ENCODE assay signal across 23 cellular contexts in the genomic region with DNA sequence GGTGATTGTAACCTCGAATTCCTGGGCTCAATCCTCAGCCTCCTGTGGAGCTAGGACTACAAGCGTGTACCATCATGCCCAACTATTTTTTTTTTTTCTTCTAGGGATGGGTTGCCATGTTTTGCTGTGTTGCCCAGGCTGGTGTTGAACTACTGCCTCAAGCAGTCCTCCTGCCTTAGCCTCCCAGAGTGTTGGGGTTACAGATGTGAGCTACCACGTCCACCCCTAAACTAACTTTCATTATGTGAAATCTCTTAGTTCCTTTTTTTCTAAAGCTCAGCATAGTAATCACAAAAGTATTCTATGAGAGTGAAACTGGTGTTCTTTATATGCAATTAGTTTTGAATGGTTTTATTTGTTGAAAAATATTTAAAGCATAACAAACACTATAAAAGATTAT.
DNase-seq lines count a peak whose midpoint lies in the region; ATAC-seq and TF ChIP-seq lines count a peak whose summit lies in the region.
"Had no signal": no experiment of that assay in that cellular context is flagged by ENCODE, and none has a peak within 500 bp of the region (broad histone marks: within the 10 kb centered on the region; RNA-seq: fewer than 3 reads in every experiment).

No MANE protein-coding gene starts in this region.

- no peak overlapping the region for H3K4me3 ChIP-seq in GM06990 (replicated peaks; ENCODE audit: low read depth, low read length)
- H3K4me3 ChIP-seq: mucosa of descending colon had no signal

- H3K4me3 Mint-ChIP-seq in nephron progenitor cell = no peak overlapping the region
- H3K4me3 Mint-ChIP-seq: activated CD4-positive, alpha-beta T cell treated with anti-CD3 and anti-CD28 coated beads, Interleukin-2, amount 10 ng/mL, durations not matched to agents 7 days and 5 days; activated naive CD8-positive, alpha-beta T cell; CD8-positive, alpha-beta memory T cell had no signal

- H3K36me3 ChIP-seq in GM06990 (ENCODE audit: control insufficient read depth, insufficient read depth, low read length) = peaks cover 7% of the 10 kb centered on the region

- ATAC-seq in GM18867 (IDR thresholded peaks at IDR 0.05; ENCODE audit: unreplicated experiment) = peak; percentile 77
- ATAC-seq in GM21723 (IDR thresholded peaks at IDR 0.05; ENCODE audit: unreplicated experiment) = peak; percentile 68
- ATAC-seq in HG03432 (IDR thresholded peaks at IDR 0.05; ENCODE audit: unreplicated experiment) = peak; percentile 65
- ATAC-seq: mucosa of descending colon had no signal

- H3K27ac Mint-ChIP-seq in nephron progenitor cell = no peak overlapping the region
- H3K27ac Mint-ChIP-seq: activated CD4-positive, alpha-beta T cell treated with anti-CD3 and anti-CD28 coated beads, Interleukin-2, amount 10 ng/mL, durations not matched to agents 7 days and 5 days; activated naive CD8-positive, alpha-beta T cell had no signal

- DNase-seq in GM06990 (ENCODE audit: extremely low read depth, insufficient read length) = peak; percentile 27
- no peak for DNase-seq in activated CD4-positive, alpha-beta T cell treated with anti-CD3 and anti-CD28 coated beads, Interleukin-2, amount 50 U/mL, for 1 hour
- DNase-seq in SW480 (ENCODE audit: low spot score) = no peak
- DNase-seq in activated gamma-delta T cell treated with Interleukin-2 at 50 U/mL for 16 hours = no peak
- DNase-seq in nephron progenitor cell = no peak
- DNase-seq: activated CD4-positive, alpha-beta T cell treated with anti-CD3 and anti-CD28 coated beads, Interleukin-2, amount 10 ng/mL, durations not matched to agents 7 days and 5 days; CD8-positive, alpha-beta memory T cell; cerebellar nuclear complex; DMS53; foreskin melanocyte; GDM1; IMR-90; islet precursor cell; mucosa of descending colon; NCI-H1436; NCI-H2107; NCI-H524; substantia nigra; T-helper 2 cell had no signal

- H3K27me3 ChIP-seq in GM06990 (replicated peaks; ENCODE audit: control insufficient read depth, insufficient read depth, low read length) = no peaks in the 10 kb centered on the region

- TF ChIP-seq CTCF in GM06990 (IDR thresholded peaks at IDR 0.05; ENCODE audit: insufficient read depth, low read length, poor library complexity, severe bottlenecking) (no peak), nephron progenitor cell (IDR thresholded peaks at IDR 0.05) (no peak)

- H3K27me3 Mint-ChIP-seq in nephron progenitor cell (ENCODE audit: low read depth, poor library complexity) = no peaks in the 10 kb centered on the region
- H3K27me3 Mint-ChIP-seq: activated CD4-positive, alpha-beta T cell treated with anti-CD3 and anti-CD28 coated beads, Interleukin-2, amount 10 ng/mL, durations not matched to agents 7 days and 5 days; activated naive CD8-positive, alpha-beta T cell; CD8-positive, alpha-beta memory T cell had no signal

- H3K4me1 Mint-ChIP-seq in nephron progenitor cell = no peaks in the 10 kb centered on the region
- H3K4me1 Mint-ChIP-seq: activated CD4-positive, alpha-beta T cell treated with anti-CD3 and anti-CD28 coated beads, Interleukin-2, amount 10 ng/mL, durations not matched to agents 7 days and 5 days; CD8-positive, alpha-beta memory T cell had no signal

- H3K9me3 Mint-ChIP-seq in nephron progenitor cell = no peaks in the 10 kb centered on the region
- H3K9me3 Mint-ChIP-seq: activated CD4-positive, alpha-beta T cell treated with anti-CD3 and anti-CD28 coated beads, Interleukin-2, amount 10 ng/mL, durations not matched to agents 7 days and 5 days; CD8-positive, alpha-beta memory T cell had no signal

- peaks cover 61% of the 10 kb centered on the region for H3K36me3 Mint-ChIP-seq in nephron progenitor cell (ENCODE audit: low read depth)
